ENCODE assay signal across 1 cellular context in genomic region chr11:67288452-67289225, GRCh38.
TF ChIP-seq lines count a peak whose summit lies in the region.

No MANE protein-coding gene starts in this region.

TF ChIP-seq in K562, 482 proteins besides CTCF, POLR2A, EP300 and RAD21 (continued from another document and continues in another):
- TF ChIP-seq, protein P1, sequence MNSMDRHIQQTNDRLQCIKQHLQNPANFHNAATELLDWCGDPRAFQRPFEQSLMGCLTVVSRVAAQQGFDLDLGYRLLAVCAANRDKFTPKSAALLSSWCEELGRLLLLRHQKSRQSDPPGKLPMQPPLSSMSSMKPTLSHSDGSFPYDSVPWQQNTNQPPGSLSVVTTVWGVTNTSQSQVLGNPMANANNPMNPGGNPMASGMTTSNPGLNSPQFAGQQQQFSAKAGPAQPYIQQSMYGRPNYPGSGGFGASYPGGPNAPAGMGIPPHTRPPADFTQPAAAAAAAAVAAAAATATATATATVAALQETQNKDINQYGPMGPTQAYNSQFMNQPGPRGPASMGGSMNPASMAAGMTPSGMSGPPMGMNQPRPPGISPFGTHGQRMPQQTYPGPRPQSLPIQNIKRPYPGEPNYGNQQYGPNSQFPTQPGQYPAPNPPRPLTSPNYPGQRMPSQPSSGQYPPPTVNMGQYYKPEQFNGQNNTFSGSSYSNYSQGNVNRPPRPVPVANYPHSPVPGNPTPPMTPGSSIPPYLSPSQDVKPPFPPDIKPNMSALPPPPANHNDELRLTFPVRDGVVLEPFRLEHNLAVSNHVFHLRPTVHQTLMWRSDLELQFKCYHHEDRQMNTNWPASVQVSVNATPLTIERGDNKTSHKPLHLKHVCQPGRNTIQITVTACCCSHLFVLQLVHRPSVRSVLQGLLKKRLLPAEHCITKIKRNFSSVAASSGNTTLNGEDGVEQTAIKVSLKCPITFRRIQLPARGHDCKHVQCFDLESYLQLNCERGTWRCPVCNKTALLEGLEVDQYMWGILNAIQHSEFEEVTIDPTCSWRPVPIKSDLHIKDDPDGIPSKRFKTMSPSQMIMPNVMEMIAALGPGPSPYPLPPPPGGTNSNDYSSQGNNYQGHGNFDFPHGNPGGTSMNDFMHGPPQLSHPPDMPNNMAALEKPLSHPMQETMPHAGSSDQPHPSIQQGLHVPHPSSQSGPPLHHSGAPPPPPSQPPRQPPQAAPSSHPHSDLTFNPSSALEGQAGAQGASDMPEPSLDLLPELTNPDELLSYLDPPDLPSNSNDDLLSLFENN (IDR thresholded peaks at IDR 0.05; ENCODE audit: low read depth in 2 of 2, low read length in 2 of 2) = no peak; a peak in 1 of 4 replicates
- TF ChIP-seq ETV6 (IDR thresholded peaks at IDR 0.05; ENCODE audit: borderline replicate concordance in 1 of 2, low read depth in 2 of 2, low read length in 1 of 2) = 0 out of 4 replicates have a peak, but pooled peaks of 1 of the 2 experiments have one; percentile 56
- TF ChIP-seq ETV6 (CRISPR knock-in tag; IDR thresholded peaks at IDR 0.05; ENCODE audit: borderline replicate concordance) = no peak
- TF ChIP-seq, protein P2, sequence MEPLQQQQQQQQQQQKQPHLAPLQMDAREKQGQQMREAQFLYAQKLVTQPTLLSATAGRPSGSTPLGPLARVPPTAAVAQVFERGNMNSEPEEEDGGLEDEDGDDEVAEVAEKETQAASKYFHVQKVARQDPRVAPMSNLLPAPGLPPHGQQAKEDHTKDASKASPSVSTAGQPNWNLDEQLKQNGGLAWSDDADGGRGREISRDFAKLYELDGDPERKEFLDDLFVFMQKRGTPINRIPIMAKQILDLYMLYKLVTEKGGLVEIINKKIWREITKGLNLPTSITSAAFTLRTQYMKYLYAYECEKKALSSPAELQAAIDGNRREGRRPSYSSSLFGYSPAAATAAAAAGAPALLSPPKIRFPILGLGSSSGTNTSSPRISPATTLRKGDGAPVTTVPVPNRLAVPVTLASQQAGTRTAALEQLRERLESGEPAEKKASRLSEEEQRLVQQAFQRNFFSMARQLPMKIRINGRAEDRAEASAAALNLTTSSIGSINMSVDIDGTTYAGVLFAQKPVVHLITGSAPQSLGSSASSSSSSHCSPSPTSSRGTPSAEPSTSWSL (CRISPR knock-in tag; IDR thresholded peaks at IDR 0.05; ENCODE audit: borderline replicate concordance) = no peak
- no peak for TF ChIP-seq FOS (IDR thresholded peaks at IDR 0.05; ENCODE audit: extremely low read depth, insufficient read length)
- TF ChIP-seq BCL6 (CRISPR knock-in tag; IDR thresholded peaks at IDR 0.05) = no peak
- no peak for TF ChIP-seq ZNF165 (CRISPR knock-in tag; IDR thresholded peaks at IDR 0.05; ENCODE audit: borderline replicate concordance)
- TF ChIP-seq IRF2 (CRISPR knock-in tag; IDR thresholded peaks at IDR 0.05) = no peak
- no peak for TF ChIP-seq ZNF699 (CRISPR knock-in tag; IDR thresholded peaks at IDR 0.05; ENCODE audit: insufficient replicate concordance)
- 0 out of 2 replicates have a peak, but pooled peaks have one; percentile 10 for TF ChIP-seq RAD51 (IDR thresholded peaks at IDR 0.05; ENCODE audit: borderline replicate concordance, low read depth)
- no peak for TF ChIP-seq THRB (CRISPR knock-in tag; conservative IDR thresholded peaks at IDR 0.05)
- TF ChIP-seq ZNF311 (CRISPR knock-in tag; IDR thresholded peaks at IDR 0.05) = no peak
- peak; percentile 67; the same call in 1 of the 2 replicates for TF ChIP-seq ERF (CRISPR knock-in tag; IDR thresholded peaks at IDR 0.05)
- no peak for TF ChIP-seq ARID3A (IDR thresholded peaks at IDR 0.05; ENCODE audit: borderline replicate concordance, low read depth, low read length)
- no peak for TF ChIP-seq HMG20A (CRISPR knock-in tag; conservative IDR thresholded peaks at IDR 0.05)
- no peak for TF ChIP-seq SIX5 (IDR thresholded peaks at IDR 0.05; ENCODE audit: borderline replicate concordance in 1 of 2, insufficient read depth in 1 of 2, low read depth in 1 of 2, low read length in 2 of 2)
- peak; percentile 68 for TF ChIP-seq POLR2B (IDR thresholded peaks at IDR 0.05; ENCODE audit: low read depth, partially characterized antibody)
- peak; percentile 75 for TF ChIP-seq LEF1 (IDR thresholded peaks at IDR 0.05)
- TF ChIP-seq ZNF140 (CRISPR knock-in tag; IDR thresholded peaks at IDR 0.05) = no peak
- no peak for TF ChIP-seq STAT5B (CRISPR knock-in tag; IDR thresholded peaks at IDR 0.05)
- no peak for TF ChIP-seq ZBTB2 (IDR thresholded peaks at IDR 0.05)
- TF ChIP-seq, protein P3, sequence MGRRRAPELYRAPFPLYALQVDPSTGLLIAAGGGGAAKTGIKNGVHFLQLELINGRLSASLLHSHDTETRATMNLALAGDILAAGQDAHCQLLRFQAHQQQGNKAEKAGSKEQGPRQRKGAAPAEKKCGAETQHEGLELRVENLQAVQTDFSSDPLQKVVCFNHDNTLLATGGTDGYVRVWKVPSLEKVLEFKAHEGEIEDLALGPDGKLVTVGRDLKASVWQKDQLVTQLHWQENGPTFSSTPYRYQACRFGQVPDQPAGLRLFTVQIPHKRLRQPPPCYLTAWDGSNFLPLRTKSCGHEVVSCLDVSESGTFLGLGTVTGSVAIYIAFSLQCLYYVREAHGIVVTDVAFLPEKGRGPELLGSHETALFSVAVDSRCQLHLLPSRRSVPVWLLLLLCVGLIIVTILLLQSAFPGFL (CRISPR knock-in tag; IDR thresholded peaks at IDR 0.05) = no peak
- TF ChIP-seq TAL1 (IDR thresholded peaks at IDR 0.05) = no peak
- TF ChIP-seq ZKSCAN8 (CRISPR knock-in tag; IDR thresholded peaks at IDR 0.05) = no peak
- no peak for TF ChIP-seq ZNF24 (IDR thresholded peaks at IDR 0.05)
- TF ChIP-seq CHCHD3 (CRISPR knock-in tag; IDR thresholded peaks at IDR 0.05) = no peak
- TF ChIP-seq ZNF785 (CRISPR knock-in tag; IDR thresholded peaks at IDR 0.05) = no peak
- peak; percentile 23 for TF ChIP-seq FUS (optimal IDR thresholded peaks at IDR 0.05; ENCODE audit: low read depth, low read length)
- no peak for TF ChIP-seq ZNF668 (CRISPR knock-in tag; IDR thresholded peaks at IDR 0.05)
- TF ChIP-seq HEY1 (CRISPR knock-in tag; IDR thresholded peaks at IDR 0.05; ENCODE audit: borderline replicate concordance) = no peak
- 0 out of 2 replicates have a peak, but pooled peaks have one; percentile 9 for TF ChIP-seq ZBTB9 (CRISPR knock-in tag; IDR thresholded peaks at IDR 0.05)
- TF ChIP-seq E2F3 (CRISPR knock-in tag; IDR thresholded peaks at IDR 0.05) = peak; percentile 65; the same call in 1 of the 2 replicates
- TF ChIP-seq KAT7 (CRISPR knock-in tag; IDR thresholded peaks at IDR 0.05; ENCODE audit: borderline replicate concordance) = no peak
- TF ChIP-seq KAT8 (IDR thresholded peaks at IDR 0.05; ENCODE audit: low read depth) = no peak
- TF ChIP-seq NFATC3 (IDR thresholded peaks at IDR 0.05) = no peak
- TF ChIP-seq ADNP (tag; IDR thresholded peaks at IDR 0.05) = no peak
- TF ChIP-seq ZNF184 (CRISPR knock-in tag; IDR thresholded peaks at IDR 0.05) = no peak
- TF ChIP-seq PPARD (CRISPR knock-in tag; IDR thresholded peaks at IDR 0.05) = no peak
- TF ChIP-seq CBFA2T2 (conservative IDR thresholded peaks at IDR 0.05) = no peak
- peak; percentile 66 for TF ChIP-seq SPI1 (IDR thresholded peaks at IDR 0.05; ENCODE audit: borderline replicate concordance, low read depth, low read length)
- no peak for TF ChIP-seq RBM39 (optimal IDR thresholded peaks at IDR 0.05; ENCODE audit: low read depth, low read length)
- TF ChIP-seq CXXC5 (CRISPR knock-in tag; IDR thresholded peaks at IDR 0.05) = peak; percentile 70
- TF ChIP-seq PYGO2 (tag; IDR thresholded peaks at IDR 0.05) = no peak
- no peak; the same call in 1 of the 2 replicates for TF ChIP-seq RBM34 (IDR thresholded peaks at IDR 0.05; ENCODE audit: borderline replicate concordance, insufficient read depth, low read length)
- TF ChIP-seq MYBL2 (IDR thresholded peaks at IDR 0.05; ENCODE audit: low read depth) = no peak
- no peak for TF ChIP-seq MYBL2 (CRISPR knock-in tag; IDR thresholded peaks at IDR 0.05; ENCODE audit: borderline replicate concordance)
- peak; percentile 74 for TF ChIP-seq KDM5B (IDR thresholded peaks at IDR 0.05; ENCODE audit: insufficient replicate concordance, low read depth, low read length)
- TF ChIP-seq IFI16 (CRISPR knock-in tag; IDR thresholded peaks at IDR 0.05) = no peak
- TF ChIP-seq SETDB1 (IDR thresholded peaks at IDR 0.05; ENCODE audit: low read length) = no peak
- no peak for TF ChIP-seq ZNF449 (CRISPR knock-in tag; IDR thresholded peaks at IDR 0.05)
- no peak for TF ChIP-seq BDP1 (IDR thresholded peaks at IDR 0.05; ENCODE audit: insufficient read depth, insufficient read length)
- no peak for TF ChIP-seq FOXJ2 (tag; IDR thresholded peaks at IDR 0.05)
- no peak for TF ChIP-seq ZNF253 (CRISPR knock-in tag; conservative IDR thresholded peaks at IDR 0.05)
- no peak for TF ChIP-seq SAFB2 (IDR thresholded peaks at IDR 0.05; ENCODE audit: borderline replicate concordance, low read depth, low read length, severe bottlenecking)
- no peak for TF ChIP-seq ZNF121 (CRISPR knock-in tag; conservative IDR thresholded peaks at IDR 0.05)
- peak in 2 of 3 experiments; percentile 12 to 81; a peak in 3 of 6 replicates for TF ChIP-seq ZBTB11 (CRISPR knock-in tag; IDR thresholded peaks at IDR 0.05)
- TF ChIP-seq ZNF146 (CRISPR knock-in tag; IDR thresholded peaks at IDR 0.05; ENCODE audit: unreplicated experiment) = no peak
- no peak for TF ChIP-seq NFIX (CRISPR knock-in tag; IDR thresholded peaks at IDR 0.05; ENCODE audit: low read depth)
